14 cellular contexts compared by ENCODE assay signal in the genomic region with DNA sequence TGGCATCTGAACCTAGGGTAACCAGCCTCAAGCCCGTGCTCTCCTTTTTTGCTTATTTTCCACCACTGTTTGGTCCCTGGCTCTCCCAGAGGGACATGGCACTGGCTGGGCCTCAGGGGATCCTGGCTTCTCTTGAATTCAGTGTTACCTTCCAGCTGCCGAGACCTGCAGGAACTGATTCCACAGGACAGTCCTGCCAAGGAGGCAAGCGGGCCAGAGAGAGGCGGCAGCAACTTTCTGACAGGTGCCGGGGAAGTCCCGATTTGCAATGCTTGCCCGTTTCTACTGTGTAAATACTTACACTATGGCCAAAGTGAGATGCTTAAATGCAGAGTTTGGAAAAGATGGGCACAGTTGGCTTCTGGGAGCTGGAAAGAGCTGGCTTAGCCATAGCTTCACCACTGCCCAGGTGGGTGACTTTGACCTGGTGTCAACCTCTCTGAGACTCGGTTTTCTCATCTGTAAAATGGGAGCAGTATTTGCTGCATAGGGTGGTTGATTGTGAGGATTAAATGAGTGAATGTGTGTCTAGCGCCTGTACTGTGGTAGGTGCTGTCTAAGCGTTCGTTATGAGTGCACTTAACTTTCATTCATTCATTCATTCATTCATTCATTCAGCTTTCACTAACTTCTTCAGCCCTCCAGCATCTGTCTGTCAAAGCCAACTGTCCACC.
DNase-seq lines count a peak whose midpoint lies in the region; ATAC-seq, FAIRE-seq and TF ChIP-seq lines count a peak whose summit lies in the region.
"Had no signal": no experiment of that assay in that cellular context is flagged by ENCODE, and none has a peak within 500 bp of the region (broad histone marks: within the 10 kb centered on the region; RNA-seq: fewer than 3 reads in every experiment).

No MANE protein-coding gene starts in this region.

- H3K4me1 Mint-ChIP-seq in CD4-positive, alpha-beta T cell (ENCODE audit: low read depth): peaks cover 24% of the 10 kb centered on the region
- peaks cover 18% of the 10 kb centered on the region for H3K4me1 Mint-ChIP-seq in neural crest cell

- no peak overlapping the region for H3K9ac ChIP-seq in HCT116 (ENCODE audit: low read length)
- no peak overlapping the region for H3K9ac ChIP-seq in H1 (replicated peaks in 1 of 4; ENCODE audit: extremely low read depth in 1 of 4, low read depth in 3 of 4, low read length in 3 of 4)

- H2AK5ac ChIP-seq in H1 (ENCODE audit: low read depth, low read length): no peak overlapping the region

- H2AFZ ChIP-seq in HCT116 (ENCODE audit: low read depth, low read length, poor library complexity, severe bottlenecking) (no peak overlapping the region), H1 (ENCODE audit: low read length) (no peak overlapping the region)

- no peak for TF ChIP-seq RAD21 in HCT116 (IDR thresholded peaks at IDR 0.05; ENCODE audit: low read depth)
- TF ChIP-seq RAD21 in H1 (IDR thresholded peaks at IDR 0.05 in 1 of 2, conservative IDR thresholded peaks at IDR 0.05 in 1 of 2; ENCODE audit: low read depth in 2 of 2, low read length in 2 of 2): no peak

- no TSS peak for BruUV-seq in HCT116 (replicated peaks; lab: Mats Ljungman, UMichigan)

- H3K23ac ChIP-seq in H1 (ENCODE audit: insufficient read length): no peak overlapping the region

- H3K4me2 ChIP-seq in HCT116 (ENCODE audit: low read length) (0 out of 2 replicates have a peak overlapping the region, but pooled peaks have one; percentile 83), H1 (ENCODE audit: insufficient read depth in 1 of 2, low read depth in 2 of 2, low read length in 2 of 2) (no peak overlapping the region)

- no peak overlapping the region for H3K14ac ChIP-seq in H1 (ENCODE audit: insufficient read length)

- no peak for TF ChIP-seq CTCF in CD4-positive, alpha-beta T cell (IDR thresholded peaks at IDR 0.05)
- TF ChIP-seq CTCF in HCT116 (IDR thresholded peaks at IDR 0.05 in 2 of 3, conservative IDR thresholded peaks at IDR 0.05 in 1 of 3; ENCODE audit: borderline replicate concordance in 1 of 3, insufficient read depth in 1 of 3, low read depth in 2 of 3, low read length in 2 of 3) (no peak), H1 (IDR thresholded peaks at IDR 0.05; ENCODE audit: control extremely low read depth in 1 of 3, insufficient read depth in 1 of 3, low read depth in 1 of 3, low read length in 3 of 3) (no peak), neural crest cell (conservative IDR thresholded peaks at IDR 0.05) (no peak)

- peaks cover 37% of the 10 kb centered on the region for H3K79me1 ChIP-seq in H1 (ENCODE audit: low read depth, low read length)

- H4K91ac ChIP-seq in H1 (replicated peaks; ENCODE audit: insufficient read length, low read length): no peak overlapping the region

- POLR2A ChIA-PET in CD4-positive, alpha-beta T cell (lab: Charles Lee): no interaction called here
- POLR2A ChIA-PET in HCT116 (lab: Charles Lee): interaction anchor here (1.1 kb wide), 1 partner anchor 9 kb away, joined by 3 read pairs; no protein-coding TSS in a partner anchor
- POLR2A ChIA-PET in H1 (lab: Charles Lee; ENCODE audit: partially characterized antibody): no interaction called here

- H3K9me3 ChIP-seq in CD4-positive, alpha-beta T cell (ENCODE audit: control insufficient read depth, low read length): no peaks in the 10 kb centered on the region
- H3K9me3 ChIP-seq in HCT116 (ENCODE audit: control insufficient read depth in 1 of 2, insufficient read depth in 1 of 2, low read depth in 1 of 2, low read length in 2 of 2) (no peaks in the 10 kb centered on the region), H1 (ENCODE audit: insufficient read depth in 2 of 2, low read depth in 1 of 2, low read length in 1 of 2) (no peaks in the 10 kb centered on the region)
- H3K9me3 ChIP-seq: Peyer's patch had no signal

- no peaks in the 10 kb centered on the region for H3K9me2 ChIP-seq in HCT116 (ENCODE audit: insufficient read depth)

- CTCF ChIA-PET in CD4-positive, alpha-beta T cell (lab: Charles Lee): no interaction called here
- CTCF ChIA-PET in HCT116 (lab: Charles Lee): no interaction called here
- CTCF ChIA-PET in H1 (lab: Charles Lee; ENCODE audit: partially characterized antibody): interaction anchor here (0.6 to 1.9 kb wide), 5 partner anchors 14 to 128 kb away, joined by 3 to 6 read pairs (median 4); no protein-coding TSS in a partner anchor

- no peak for ATAC-seq in CD4-positive, alpha-beta T cell (ENCODE audit: poor library complexity)
- no peak for ATAC-seq in HCT116

- no peak overlapping the region for H2BK5ac ChIP-seq in H1 (ENCODE audit: low read depth, low read length)

- no peak overlapping the region for H2BK12ac ChIP-seq in H1 (ENCODE audit: low read depth, low read length)

- FAIRE-seq in H1 (lab: Jason Lieb, UNC): no peak

- H3K23me2 ChIP-seq in H1 (ENCODE audit: low read depth, low read length): no peaks in the 10 kb centered on the region

- H3K4me3 Mint-ChIP-seq in CD4-positive, alpha-beta T cell: no peak overlapping the region
- no peak overlapping the region for H3K4me3 Mint-ChIP-seq in neural crest cell
- H3K4me3 Mint-ChIP-seq: dendritic cell treated with granulocyte-macrophage colony-stimulating factor and Interleukin-4, amounts not matched to agents 40 ng/mL and 50 ng/mL, for 4 days; nephron had no signal

- no peaks in the 10 kb centered on the region for H3K9me3 Mint-ChIP-seq in CD4-positive, alpha-beta T cell
- no peaks in the 10 kb centered on the region for H3K9me3 Mint-ChIP-seq in neural crest cell
- H3K9me3 Mint-ChIP-seq: activated T-helper 2 cell treated with anti-CD3 and anti-CD28 coated beads, Interferon-gamma antibody, Interleukin-2, Interleukin-4, amounts not matched to agents 10 μg/mL and 5 μg/mL and 100 μg/mL, durations not matched to agents 14 hours and 24 hours and 36 hours; dendritic cell treated with granulocyte-macrophage colony-stimulating factor and Interleukin-4, amounts not matched to agents 40 ng/mL and 50 ng/mL, for 4 days; nephron had no signal

- no peak for DNase-seq in CD4-positive, alpha-beta T cell
- DNase-seq in HCT116 (ENCODE audit: low read depth, low spot score) (no peak), H1 (ENCODE audit: low read depth in 1 of 2, low spot score in 2 of 2) (no peak), neural crest cell (ENCODE audit: low read depth, low spot score) (no peak), DMS153 (lab: John Stamatoyannopoulos, UW) (no peak), NCI-H2171 treated with DMSO at 0.1 percent for 48 hours (lab: John Stamatoyannopoulos, UW) (no peak), NCI-H748 treated with DMSO at 0.1 percent for 48 hours (lab: John Stamatoyannopoulos, UW) (no peak)
- DNase-seq: NCI-H1436 treated with DMSO at 0.1 percent for 48 hours, NCI-H2171, Peyer's patch, retina had no signal

- H3K4me1 ChIP-seq in HCT116 (ENCODE audit: control insufficient read depth in 1 of 2, insufficient read depth in 2 of 2, low read length in 2 of 2) (peaks cover 20 to 52% of the 10 kb centered on the region in 2 experiments), H1 (replicated peaks in 1 of 4; ENCODE audit: control insufficient read depth in 3 of 4, insufficient read depth in 4 of 4, low read length in 3 of 4) (peaks cover 0 to 11% (median 4%) of the 10 kb centered on the region in 4 experiments; a peak in 5 of 7 replicates)

- no peak overlapping the region for H3K27ac ChIP-seq in CD4-positive, alpha-beta T cell (ENCODE audit: low read depth, low read length)
- no peak overlapping the region for H3K27ac ChIP-seq in HCT116 (ENCODE audit: low read depth, low read length)
- H3K27ac ChIP-seq in H1 (ENCODE audit: low read depth, low read length): no peak overlapping the region

- TF ChIP-seq EP300 in H1 (IDR thresholded peaks at IDR 0.05; ENCODE audit: borderline replicate concordance in 1 of 2, low read depth in 2 of 2, low read length in 2 of 2): no peak

- peaks cover 3% of the 10 kb centered on the region for H3K36me3 Mint-ChIP-seq in CD4-positive, alpha-beta T cell (ENCODE audit: low read depth)
- H3K36me3 Mint-ChIP-seq in neural crest cell (ENCODE audit: low read depth): no peaks in the 10 kb centered on the region

- H2BK15ac ChIP-seq in H1 (ENCODE audit: low read length): no peak overlapping the region

- peak overlapping the region; percentile 18 for H3K27ac Mint-ChIP-seq in CD4-positive, alpha-beta T cell
- peak overlapping the region; percentile 9 for H3K27ac Mint-ChIP-seq in neural crest cell (ENCODE audit: unreplicated experiment)
- H3K27ac Mint-ChIP-seq: dendritic cell treated with granulocyte-macrophage colony-stimulating factor and Interleukin-4, amounts not matched to agents 40 ng/mL and 50 ng/mL, for 4 days had no signal

- H2BK20ac ChIP-seq in H1 (ENCODE audit: low read length): no peak overlapping the region

- H3K27me3 ChIP-seq in CD4-positive, alpha-beta T cell (ENCODE audit: control insufficient read depth, insufficient read depth, low read length): no peaks in the 10 kb centered on the region
- no peaks in the 10 kb centered on the region for H3K27me3 ChIP-seq in HCT116 (ENCODE audit: insufficient read depth, low read length)
- H3K27me3 ChIP-seq in H1 (replicated peaks in 1 of 4; ENCODE audit: control insufficient read depth in 3 of 4, extremely low read depth in 1 of 4, insufficient read depth in 3 of 4, low read length in 3 of 4): no peaks in the 10 kb centered on the region
- H3K27me3 ChIP-seq: Peyer's patch had no signal

- H3K27me3 Mint-ChIP-seq in CD4-positive, alpha-beta T cell: no peaks in the 10 kb centered on the region
- H3K27me3 Mint-ChIP-seq in neural crest cell (ENCODE audit: low read depth): no peaks in the 10 kb centered on the region
- H3K27me3 Mint-ChIP-seq: dendritic cell treated with granulocyte-macrophage colony-stimulating factor and Interleukin-4, amounts not matched to agents 40 ng/mL and 50 ng/mL, for 4 days had no signal

- H2BK120ac ChIP-seq in H1 (replicated peaks; ENCODE audit: low read depth, low read length): no peak overlapping the region

- H4K5ac ChIP-seq in H1 (ENCODE audit: insufficient read length, low read depth, low read length): no peak overlapping the region

- WGBS in H1 (ENCODE audit: extremely low coverage in 1 of 2, insufficient coverage in 1 of 2, insufficient read length in 1 of 2, insufficient replicate concordance in 2 of 2, low coverage in 1 of 2, low lambda C conversion rate in 2 of 2, missing lambda C conversion rate in 1 of 2), 2 experiments: 80% methylated on average over 11 of the region's 11 CpGs; no CpG with 5 or more reads in 1 of the 2 experiments

- H3K56ac ChIP-seq in H1 (replicated peaks; ENCODE audit: insufficient read length, low read depth, low read length): no peak overlapping the region

- no peak overlapping the region for H3K4ac ChIP-seq in H1 (replicated peaks; ENCODE audit: insufficient read length, low read depth, low read length)

- no peak overlapping the region; the same call in 1 of the 2 replicates for H4K8ac ChIP-seq in H1 (ENCODE audit: extremely low read depth, insufficient read depth, low read length)

- no peak overlapping the region for H3K18ac ChIP-seq in H1 (ENCODE audit: extremely low read depth, low read length)

- RAD21 ChIA-PET in HCT116 (lab: Charles Lee; ENCODE audit: low non-redundant PET in 1 of 2, low total read pairs in 2 of 2, uncharacterized antibody in 2 of 2, unreplicated experiment in 2 of 2): no interaction called here

- H4K20me1 ChIP-seq in HCT116 (ENCODE audit: insufficient read depth) (no peaks in the 10 kb centered on the region; the same call in 1 of the 2 replicates), H1 (replicated peaks in 1 of 2; ENCODE audit: control insufficient read depth in 1 of 2, insufficient read depth in 2 of 2, low read length in 2 of 2) (peaks cover 12 to 42% of the 10 kb centered on the region in 2 experiments)

- H3K79me2 ChIP-seq in HCT116 (ENCODE audit: insufficient read depth, low read length) (peaks cover 99% of the 10 kb centered on the region), H1 (ENCODE audit: control insufficient read depth in 1 of 2, insufficient read depth in 2 of 2, low read length in 2 of 2) (peaks cover 0 to 76% of the 10 kb centered on the region in 2 experiments; a peak in 2 of 4 replicates)

- H3K4me3 ChIP-seq in HCT116 (replicated peaks in 1 of 2; ENCODE audit: low read depth in 1 of 2, low read length in 2 of 2) (no peak overlapping the region), H1 (ENCODE audit: extremely low read depth in 1 of 4, insufficient read depth in 2 of 4, low read depth in 3 of 4, low read length in 4 of 4) (no peak overlapping the region)
- H3K4me3 ChIP-seq: Peyer's patch had no signal

- intact Hi-C loops in CD4-positive, alpha-beta T cell (cut with DNase I, micrococcal nuclease): no loop called here
- intact Hi-C loops in HCT116 (cut with micrococcal nuclease): no loop called here

- no peak for TF ChIP-seq POLR2A in HCT116 (IDR thresholded peaks at IDR 0.05; ENCODE audit: borderline replicate concordance, extremely low read depth, insufficient read depth, insufficient read length)
- TF ChIP-seq POLR2A in H1 (IDR thresholded peaks at IDR 0.05; ENCODE audit: control extremely low read depth in 1 of 2, low read depth in 2 of 2, low read length in 2 of 2): no peak

- H3K36me3 ChIP-seq in HCT116 (ENCODE audit: control insufficient read depth in 1 of 2, insufficient read depth in 2 of 2, low read length in 2 of 2) (no peaks in the 10 kb centered on the region; a peak in 1 of 4 replicates), H1 (ENCODE audit: control insufficient read depth in 2 of 4, insufficient read depth in 4 of 4, low read length in 3 of 4) (no peaks in the 10 kb centered on the region)
- H3K36me3 ChIP-seq: Peyer's patch had no signal
